8 cellular contexts compared by ENCODE assay signal in genomic region chr1:116376734-116377096, GRCh38. TPM values are rescaled to one million over a fixed set of nuclear protein-coding genes. Genes with fewer than 3 reads are reported as not detected.
DNase-seq lines count a peak whose midpoint lies in the region; ATAC-seq and TF ChIP-seq lines count a peak whose summit lies in the region.

No MANE protein-coding gene starts in this region.

- TF ChIP-seq CTCF in GM12865 (IDR thresholded peaks at IDR 0.05; ENCODE audit: insufficient read depth, low read depth, low read length, missing control alignments) (no peak), Peyer's patch (IDR thresholded peaks at IDR 0.05) (no peak), epithelial cell of proximal tubule (conservative IDR thresholded peaks at IDR 0.05; ENCODE audit: low read depth, low read length) (no peak), retinal pigment epithelial cell (conservative IDR thresholded peaks at IDR 0.05; ENCODE audit: low read depth, low read length) (no peak)

- no peak for TF ChIP-seq POLR2A in Peyer's patch (IDR thresholded peaks at IDR 0.05)

- no peaks in the 10 kb centered on the region for H3K36me3 ChIP-seq in Peyer's patch

- no peak for DNase-seq in GM12865 (ENCODE audit: low read depth)
- DNase-seq in Peyer's patch: no peak
- DNase-seq in epithelial cell of proximal tubule (ENCODE audit: low read depth): no peak
- no peak for DNase-seq in retinal pigment epithelial cell (ENCODE audit: low read depth)
- no peak for DNase-seq in NCI-H2081 treated with DMSO at 0.1 percent for 48 hours (lab: John Stamatoyannopoulos, UW)
- no peak for DNase-seq in NCI-H446 treated with DMSO at 0.1 percent for 48 hours (lab: John Stamatoyannopoulos, UW)
- no peak for DNase-seq in NCI-H1105 (lab: John Stamatoyannopoulos, UW)

- H3K9me3 ChIP-seq in Peyer's patch: no peaks in the 10 kb centered on the region

- peaks cover 0 to 63% (median 22%) of the 10 kb centered on the region in 4 donors for H3K4me1 ChIP-seq in Peyer's patch

- H3K4me3 ChIP-seq in GM12865 (ENCODE audit: low read depth, low read length) (peak overlapping the region; percentile 96), Peyer's patch (peak overlapping the region in 3 of 4 donors; percentile 90 to 92 (median 91)), epithelial cell of proximal tubule (ENCODE audit: low read depth, low read length) (peak overlapping the region; percentile 92), retinal pigment epithelial cell (ENCODE audit: low read length) (peak overlapping the region; percentile 57)

- no peak for ATAC-seq in GM19351 (IDR thresholded peaks at IDR 0.05; ENCODE audit: unreplicated experiment)

- H3K27ac ChIP-seq in Peyer's patch: peak overlapping the region; percentile 95 to 99 (median 99)

- no peaks in the 10 kb centered on the region for H3K27me3 ChIP-seq in Peyer's patch

RNA-seq across cellular contexts. Expression of gene ATP1A1, which starts 3.7 kb away (rescaled TPM):
- total RNA-seq in Peyer's patch (1,000 to 10,000 TPM in 3 of 4 donors, 100 to 1,000 TPM in 1; 229 to 4,700 (median 2,986) TPM), epithelial cell of proximal tubule (218 and 261 TPM in 2 replicates)
